ENCODE assay signal across 21 cellular contexts in the genomic region with DNA sequence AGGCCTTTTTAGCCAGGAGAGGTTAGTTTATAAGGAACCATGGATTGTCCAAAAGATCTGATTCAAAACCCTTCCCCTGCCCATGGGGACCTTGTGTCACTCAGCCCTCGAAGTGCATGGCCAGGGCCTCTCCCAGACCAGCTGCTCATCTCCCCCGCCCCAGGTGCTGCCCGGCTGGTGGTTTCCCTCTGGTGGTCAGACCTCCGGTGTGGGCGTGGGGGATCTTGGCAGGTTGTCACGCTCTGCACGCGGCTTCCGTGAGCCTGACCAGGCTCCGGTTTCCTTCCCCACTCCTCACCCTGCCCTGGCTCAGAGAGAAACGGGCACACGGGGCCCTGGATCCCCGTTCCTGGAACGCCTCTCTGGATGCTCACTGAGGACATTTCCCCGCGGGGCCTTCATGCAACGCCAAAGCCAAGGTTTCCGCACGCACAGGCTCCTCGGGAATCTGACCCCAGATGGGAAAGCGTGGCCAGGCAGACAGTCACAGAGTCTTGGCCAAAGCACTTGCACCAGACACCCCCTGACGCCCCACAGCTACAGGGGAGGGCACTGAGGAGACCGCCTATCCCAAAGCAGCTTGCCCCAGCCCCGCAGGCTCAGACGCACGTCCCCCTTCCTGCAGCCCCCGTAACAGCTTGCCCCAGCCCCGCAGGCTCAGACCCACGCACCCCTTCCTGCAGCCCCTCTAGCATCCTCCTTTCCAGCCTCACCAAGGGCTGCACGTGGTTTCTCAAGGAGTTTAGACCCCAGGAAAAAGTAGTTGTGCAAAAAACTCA. TPM values are rescaled to one million over a fixed set of nuclear protein-coding genes. Genes with fewer than 3 reads are reported as not detected.
DNase-seq lines count a peak whose midpoint lies in the region; ATAC-seq, FAIRE-seq and TF ChIP-seq lines count a peak whose summit lies in the region.
"Had no signal": no experiment of that assay in that cellular context is flagged by ENCODE, and none has a peak within 500 bp of the region (broad histone marks: within the 10 kb centered on the region; RNA-seq: fewer than 3 reads in every experiment).

No MANE protein-coding gene starts in this region.

- H3K4me3 ChIP-seq in GM23338 (no peak overlapping the region), aorta (ENCODE audit: low read length in 2 of 2) (no peak overlapping the region)
- H3K4me3 ChIP-seq: GM23248 had no signal

- no peaks in the 10 kb centered on the region for H3K9me3 ChIP-seq in aorta (ENCODE audit: control insufficient read depth, low read length)
- H3K9me3 ChIP-seq in T-helper 17 cell (ENCODE audit: control insufficient read depth, low read length, poor library complexity, severe bottlenecking), result no peaks in the 10 kb centered on the region

- ATAC-seq in GM23338 (peak; percentile 42; the same call in 2 of the 3 replicates), aorta (ENCODE audit: low FRiP score) (peak; percentile 23), GM19452 (IDR thresholded peaks at IDR 0.05; ENCODE audit: unreplicated experiment) (no peak), HG03378 (IDR thresholded peaks at IDR 0.05; ENCODE audit: unreplicated experiment) (no peak), T-helper 17 cell (no peak)
- ATAC-seq: Right ventricle myocardium inferior had no signal

- no peaks in the 10 kb centered on the region for H4K20me1 ChIP-seq in GM23338 (replicated peaks; ENCODE audit: insufficient read depth)

- no peaks in the 10 kb centered on the region for H3K36me3 ChIP-seq in GM23338 (ENCODE audit: insufficient read depth)
- H3K36me3 ChIP-seq in aorta (ENCODE audit: control insufficient read depth in 1 of 2, insufficient read depth in 2 of 2, low read length in 1 of 2), result no peaks in the 10 kb centered on the region

- intact Hi-C loops in aorta (cut with DNase I), result loop anchor here in 1 of 2 donors (5.0 kb wide), 1 partner anchor 75 kb away; no protein-coding TSS in a partner anchor

- no peak overlapping the region for H3K27ac Mint-ChIP-seq in GM23338
- no peak overlapping the region for H3K27ac Mint-ChIP-seq in T-helper 17 cell

- no peak for DNase-seq in GM12891 (ENCODE audit: insufficient read length, low spot score)
- no peak for DNase-seq in GM23338 (ENCODE audit: low spot score)
- peak; percentile 35 for DNase-seq in iPS-NIHi11 (ENCODE audit: low spot score)
- no peak for DNase-seq in aorta
- no peak for DNase-seq in T-helper 17 cell
- DNase-seq: CD8-positive, alpha-beta memory T cell; GM23248; HCEC 1CT; IMR-90; NCI-H1092 treated with DMSO at 0.1 percent for 48 hours; NCI-H146; NCI-H2029; NCI-H226; NCI-H524; NCI-H774 had no signal

- no peak overlapping the region for H3K27ac ChIP-seq in GM23338 (ENCODE audit: low read depth)
- no peak overlapping the region for H3K27ac ChIP-seq in aorta (ENCODE audit: low read depth in 1 of 2, low read length in 2 of 2)
- H3K27ac ChIP-seq: C4-2B, GM23248, KMS-11 had no signal

- whole genome bisulfite sequencing in aorta, 2 donors, result 83 to 86% methylated on average over 30 of the region's 30 CpGs

- peaks cover 9% of the 10 kb centered on the region; the same call in 1 of the 2 replicates for H3K4me1 ChIP-seq in GM23338 (ENCODE audit: insufficient read depth)
- H3K4me1 ChIP-seq in aorta (ENCODE audit: control insufficient read depth in 1 of 2, insufficient read depth in 2 of 2, low read length in 2 of 2), result no peaks in the 10 kb centered on the region

- H3F3A ChIP-seq in GM23338 (replicated peaks; ENCODE audit: low read depth), result no peaks in the 10 kb centered on the region

- H3K9me2 ChIP-seq in GM23338 (ENCODE audit: insufficient read depth), result no peaks in the 10 kb centered on the region

- no peak for TF ChIP-seq POLR2A in GM12891 (IDR thresholded peaks at IDR 0.05; ENCODE audit: low read depth, low read length)

- H2AFZ ChIP-seq in GM23338, result 0 out of 2 replicates have a peak overlapping the region, but pooled peaks have one; percentile 14
- H2AFZ ChIP-seq: GM23248 had no signal

- H3K9me3 Mint-ChIP-seq in GM23338, result no peaks in the 10 kb centered on the region
- H3K9me3 Mint-ChIP-seq: CD8-positive, alpha-beta memory T cell had no signal

- H3K27me3 ChIP-seq in GM23338 (ENCODE audit: insufficient read depth) (no peaks in the 10 kb centered on the region), aorta (ENCODE audit: control insufficient read depth in 1 of 2, insufficient read depth in 2 of 2, low read length in 1 of 2) (no peaks in the 10 kb centered on the region)

- H3K4me1 Mint-ChIP-seq in GM23338, result peaks cover 10% of the 10 kb centered on the region
- peaks cover 6% of the 10 kb centered on the region for H3K4me1 Mint-ChIP-seq in T-helper 17 cell
- H3K4me1 Mint-ChIP-seq: CD8-positive, alpha-beta memory T cell had no signal

- H3K27me3 Mint-ChIP-seq in GM23338 (ENCODE audit: insufficient read depth, low read depth, poor library complexity), result peaks cover 7% of the 10 kb centered on the region
- peaks cover 45% of the 10 kb centered on the region for H3K27me3 Mint-ChIP-seq in T-helper 17 cell

- no peak for FAIRE-seq in GM12891 (lab: Jason Lieb, UNC)
- FAIRE-seq: G401.6 had no signal

- H3K4me2 ChIP-seq in GM23338, result no peak overlapping the region
- H3K4me2 ChIP-seq: KMS-11 had no signal

- H3K36me3 Mint-ChIP-seq in GM23338 (ENCODE audit: low read depth), result no peaks in the 10 kb centered on the region
- H3K36me3 Mint-ChIP-seq in T-helper 17 cell (ENCODE audit: low read depth), result peaks cover 4% of the 10 kb centered on the region
- H3K36me3 Mint-ChIP-seq: CD8-positive, alpha-beta memory T cell had no signal

- H3K4me3 Mint-ChIP-seq in GM23338 (no peak overlapping the region), T-helper 17 cell (no peak overlapping the region)
- H3K4me3 Mint-ChIP-seq: CD8-positive, alpha-beta memory T cell had no signal

- H3K79me2 ChIP-seq in GM23338 (replicated peaks; ENCODE audit: insufficient read depth), result no peaks in the 10 kb centered on the region

- TF ChIP-seq CTCF in GM23338 (conservative IDR thresholded peaks at IDR 0.05; ENCODE audit: low read depth in 2 of 2), result 0 out of 4 replicates have a peak, but pooled peaks of 1 of the 2 experiments have one; percentile 4

TF ChIP-seq in GM12891, 5 proteins besides CTCF, POLR2A, EP300 and RAD21:
- TF ChIP-seq POU2F2 (IDR thresholded peaks at IDR 0.05; ENCODE audit: low read depth, low read length), result 0 out of 2 replicates have a peak, but pooled peaks have one; percentile 19
- TF ChIP-seq PAX5 (IDR thresholded peaks at IDR 0.05; ENCODE audit: insufficient read depth, low read length, severe bottlenecking), result no peak
- TF ChIP-seq POLR2AphosphoS5 (IDR thresholded peaks at IDR 0.05; ENCODE audit: low read depth, low read length), result no peak
- TF ChIP-seq TAF1 (IDR thresholded peaks at IDR 0.05; ENCODE audit: low read depth, low read length), result no peak

TF ChIP-seq in GM23338, 12 proteins besides CTCF, POLR2A, EP300 and RAD21:
- TF ChIP-seq POLR2AphosphoS5 (IDR thresholded peaks at IDR 0.05; ENCODE audit: low read depth), result no peak
- TF ChIP-seq EZH2phosphoT487 (IDR thresholded peaks at IDR 0.05; ENCODE audit: unreplicated experiment), result no peak
- TF ChIP-seq NANOG (IDR thresholded peaks at IDR 0.05; ENCODE audit: borderline replicate concordance), result no peak
- TF ChIP-seq CREB1 (CRISPR knock-in tag; IDR thresholded peaks at IDR 0.05; ENCODE audit: low read depth), result no peak
- TF ChIP-seq REST (IDR thresholded peaks at IDR 0.05; ENCODE audit: unreplicated experiment), result no peak
- TF ChIP-seq ZNF114 (CRISPR knock-in tag; IDR thresholded peaks at IDR 0.05), result no peak

RNA-seq across cellular contexts. Expression of gene DIP2C, which starts 7.8 kb away (rescaled TPM):
- 1.5 TPM for polyA plus RNA-seq in GM12891 (2012; ENCODE audit: low read depth, missing spikeins)
- 7.5 and 7.7 TPM in 2 replicates for total RNA-seq in GM23338 (2014; rRNA removed; shearing (Covaris generic))
- 5.0 and 5.1 TPM in 2 replicates for polyA plus RNA-seq in GM23338 (2016; fragmentation: Nextera tagmentation; extraction: Ambion mirVana)
- 10 to 100 TPM; 38.7 to 40.2 TPM for total RNA-seq in aorta
- 1 to 10 TPM; 6.4 to 9.0 TPM for polyA plus RNA-seq in aorta
- 1 to 10 TPM; 4.1 to 6.0 TPM for total RNA-seq in T-helper 17 cell

Comparison
In these comparisons a context has a peak if more than half of its experiments do, and no peak if none do; other contexts are left out.
1. ATAC-seq: peak in GM23338 (single experiment) and aorta (single experiment); none in GM19452 (single experiment), HG03378 (single experiment) and T-helper 17 cell (single experiment).